ENCODE assay signal across 9 cellular contexts in genomic region chr17:64200080-64201042, GRCh38.
DNase-seq lines count a peak whose midpoint lies in the region; ATAC-seq and TF ChIP-seq lines count a peak whose summit lies in the region.
"Had no signal": no experiment of that assay in that cellular context is flagged by ENCODE, and none has a peak within 500 bp of the region (broad histone marks: within the 10 kb centered on the region; RNA-seq: fewer than 3 reads in every experiment).

No MANE protein-coding gene starts in this region.

- DNase-seq in activated CD8-positive, alpha-beta memory T cell treated with anti-CD3 and anti-CD28 coated beads, Interleukin-2, amount 10 ng/mL, durations not matched to agents 7 days and 5 days = no peak
- DNase-seq in activated CD8-positive, alpha-beta memory T cell treated with anti-CD3 and anti-CD28 coated beads, Interleukin-2, amount 50 U/mL, for 4 hours = no peak
- peak; percentile 18 for DNase-seq in NCI-H748 (lab: John Stamatoyannopoulos, UW; ENCODE audit: unreplicated experiment)
- peak; percentile 18 for DNase-seq in epithelial cell of esophagus (ENCODE audit: low read depth)
- DNase-seq in stimulated activated naive B cell treated with anti-CD40 and anti-IgM and Interleukin-4, amounts not matched to agents 10 μg/mL and 1 μg/mL and 100 μg/mL, for 72 hours = peak; percentile 35
- DNase-seq in amniotic stem cell (lab: John Stamatoyannopoulos, UW) = no peak
- DNase-seq in Peyer's patch = no peak
- DNase-seq: anterior cingulate cortex had no signal

- H3K9me3 Mint-ChIP-seq in activated CD8-positive, alpha-beta memory T cell treated with anti-CD3 and anti-CD28 coated beads, Interleukin-2, amount 10 ng/mL, durations not matched to agents 7 days and 5 days (ENCODE audit: low read depth) = no peaks in the 10 kb centered on the region
- peaks cover 4% of the 10 kb centered on the region in 2 donors for H3K9me3 Mint-ChIP-seq in stimulated activated naive B cell treated with anti-CD40 and anti-IgM and Interleukin-4, amounts not matched to agents 10 μg/mL and 1 μg/mL and 100 μg/mL, for 72 hours

- CTCF ChIA-PET in activated CD8-positive, alpha-beta memory T cell treated with anti-CD3 and anti-CD28 coated beads, Interleukin-2, amount 10 ng/mL, durations not matched to agents 7 days and 5 days (lab: Charles Lee) = interaction anchor here (1.0 kb wide), 1 partner anchor 81 kb away, joined by 4 read pairs; no protein-coding TSS in a partner anchor

- H3K4me3 Mint-ChIP-seq in activated CD8-positive, alpha-beta memory T cell treated with anti-CD3 and anti-CD28 coated beads, Interleukin-2, amount 10 ng/mL, durations not matched to agents 7 days and 5 days = no peak overlapping the region
- H3K4me3 Mint-ChIP-seq in stimulated activated naive B cell treated with anti-CD40 and anti-IgM and Interleukin-4, amounts not matched to agents 10 μg/mL and 1 μg/mL and 100 μg/mL, for 72 hours = peak overlapping the region; percentile 11 to 27

- no peaks in the 10 kb centered on the region for H3K36me3 ChIP-seq in Peyer's patch

- H3K27me3 ChIP-seq in Peyer's patch = no peaks in the 10 kb centered on the region

- peaks cover 25% of the 10 kb centered on the region for H3K4me1 Mint-ChIP-seq in activated CD8-positive, alpha-beta memory T cell treated with anti-CD3 and anti-CD28 coated beads, Interleukin-2, amount 10 ng/mL, durations not matched to agents 7 days and 5 days
- H3K4me1 Mint-ChIP-seq in stimulated activated naive B cell treated with anti-CD40 and anti-IgM and Interleukin-4, amounts not matched to agents 10 μg/mL and 1 μg/mL and 100 μg/mL, for 72 hours = peaks cover 29 to 45% of the 10 kb centered on the region in 2 donors

- peak; percentile 57 for ATAC-seq in activated CD8-positive, alpha-beta memory T cell treated with anti-CD3 and anti-CD28 coated beads, Interleukin-2, amount 10 ng/mL, durations not matched to agents 7 days and 5 days
- peak; percentile 86 to 93 for ATAC-seq in stimulated activated naive B cell treated with anti-CD40 and anti-IgM and Interleukin-4, amounts not matched to agents 10 μg/mL and 1 μg/mL and 100 μg/mL, for 72 hours (replicated peaks)
- no peak for ATAC-seq in HG03039 (IDR thresholded peaks at IDR 0.05; ENCODE audit: unreplicated experiment)

- H3K36me3 Mint-ChIP-seq in activated CD8-positive, alpha-beta memory T cell treated with anti-CD3 and anti-CD28 coated beads, Interleukin-2, amount 10 ng/mL, durations not matched to agents 7 days and 5 days = peaks cover 5% of the 10 kb centered on the region
- H3K36me3 Mint-ChIP-seq in stimulated activated naive B cell treated with anti-CD40 and anti-IgM and Interleukin-4, amounts not matched to agents 10 μg/mL and 1 μg/mL and 100 μg/mL, for 72 hours = peaks cover 15 to 20% of the 10 kb centered on the region in 2 donors

- H3K4me3 ChIP-seq in epithelial cell of esophagus (ENCODE audit: low read length) = no peak overlapping the region
- no peak overlapping the region for H3K4me3 ChIP-seq in Peyer's patch

- H3K27me3 Mint-ChIP-seq in activated CD8-positive, alpha-beta memory T cell treated with anti-CD3 and anti-CD28 coated beads, Interleukin-2, amount 10 ng/mL, durations not matched to agents 7 days and 5 days = no peaks in the 10 kb centered on the region
- H3K27me3 Mint-ChIP-seq in stimulated activated naive B cell treated with anti-CD40 and anti-IgM and Interleukin-4, amounts not matched to agents 10 μg/mL and 1 μg/mL and 100 μg/mL, for 72 hours = no peaks in the 10 kb centered on the region

- TF ChIP-seq POLR2A in Peyer's patch (IDR thresholded peaks at IDR 0.05) = no peak

- peaks cover 0 to 21% (median 0%) of the 10 kb centered on the region in 4 donors for H3K4me1 ChIP-seq in Peyer's patch

- H3K9me3 ChIP-seq in Peyer's patch = no peaks in the 10 kb centered on the region

- H3K27ac Mint-ChIP-seq in activated CD8-positive, alpha-beta memory T cell treated with anti-CD3 and anti-CD28 coated beads, Interleukin-2, amount 10 ng/mL, durations not matched to agents 7 days and 5 days = no peak overlapping the region
- H3K27ac Mint-ChIP-seq in stimulated activated naive B cell treated with anti-CD40 and anti-IgM and Interleukin-4, amounts not matched to agents 10 μg/mL and 1 μg/mL and 100 μg/mL, for 72 hours = no peak overlapping the region

- no peak overlapping the region for H3K27ac ChIP-seq in Peyer's patch

- TF ChIP-seq CTCF in epithelial cell of esophagus (IDR thresholded peaks at IDR 0.05; ENCODE audit: insufficient read depth, low read depth, low read length, missing control alignments) (peak; percentile 25), Peyer's patch (IDR thresholded peaks at IDR 0.05) (no peak)

Comparison
In these comparisons a context has a peak if more than half of its experiments do, and no peak if none do; other contexts are left out.
1. DNase-seq: peak in NCI-H748 (single experiment), epithelial cell of esophagus (single experiment) and stimulated activated naive B cell treated with anti-CD40 and anti-IgM and Interleukin-4, amounts not matched to agents 10 μg/mL and 1 μg/mL and 100 μg/mL, for 72 hours (single experiment); none in activated CD8-positive, alpha-beta memory T cell treated with anti-CD3 and anti-CD28 coated beads, Interleukin-2, amount 10 ng/mL, durations not matched to agents 7 days and 5 days (single experiment), activated CD8-positive, alpha-beta memory T cell treated with anti-CD3 and anti-CD28 coated beads, Interleukin-2, amount 50 U/mL, for 4 hours (single experiment), amniotic stem cell (single experiment) and Peyer's patch (0 of 3).